29 cellular contexts compared by ENCODE assay signal in the genomic region with DNA sequence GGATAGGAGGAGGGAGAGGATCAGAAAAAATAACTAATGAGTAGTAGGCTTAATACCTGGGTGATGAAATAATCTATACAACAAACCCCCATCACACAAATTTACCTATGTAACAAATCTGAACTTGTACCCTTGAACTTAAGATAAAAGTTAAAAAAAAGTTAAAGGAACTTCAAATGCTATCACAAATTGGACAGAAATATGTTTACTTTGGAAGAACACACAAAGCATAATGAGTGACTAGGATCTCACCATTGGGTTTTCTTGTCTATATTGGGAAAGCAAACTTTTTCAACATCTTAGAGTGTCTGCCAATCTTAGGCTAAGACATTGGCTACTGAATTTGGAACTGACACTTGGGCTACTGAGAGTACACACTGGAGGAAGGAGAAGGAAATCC.
"Had no signal": no experiment of that assay in that cellular context is flagged by ENCODE, and none has a peak within 500 bp of the region (broad histone marks: within the 10 kb centered on the region; RNA-seq: fewer than 3 reads in every experiment).

No MANE protein-coding gene starts in this region.

- DNase-seq: head of caudate nucleus; hippocampal formation; kidney glomerular epithelial cell; left cardiac atrium; left lung; mesendoderm; naive B cell; natural killer cell; nephron progenitor cell; occipital lobe; stimulated activated CD4-positive, alpha-beta T cell treated with anti-CD3 and anti-CD28 coated beads, Interleukin-12 subunit alpha, Interleukin-12 subunit beta, amount 100 ng/mL, for 4 hours; stimulated activated CD4-positive, alpha-beta T cell treated with anti-CD3 and anti-CD28 coated beads, Interleukin-15, amount 100 ng/mL, for 24 hours; stimulated activated CD4-positive, alpha-beta T cell treated with anti-CD3 and anti-CD28 coated beads, Interleukin-2, amount 100 ng/mL, for 24 hours; stimulated activated CD4-positive, alpha-beta T cell treated with anti-CD3 and anti-CD28 coated beads, Interleukin-4, amount 100 ng/mL, for 24 hours; stimulated activated CD8-positive, alpha-beta memory T cell treated with anti-CD3 and anti-CD28 coated beads, Interleukin-4, amount 100 ng/mL, for 48 hours; stimulated activated naive CD4-positive, alpha-beta T cell treated with Interleukin-2 at 50 U/mL for 16 hours; stimulated activated naive CD8-positive, alpha-beta T cell treated with anti-CD3 and anti-CD28 coated beads, Interleukin-15, amount 100 ng/mL, for 72 hours; substantia nigra; thyroid gland; transverse colon; upper lobe of left lung had no signal

- H3K4me3 ChIP-seq: left lung, lung, neural progenitor cell, right atrium auricular region, skin epidermis, thyroid gland, transverse colon, upper lobe of left lung had no signal

- H3K27me3 ChIP-seq: left lung, neural progenitor cell, neutrophil, right atrium auricular region, thyroid gland, transverse colon, upper lobe of left lung had no signal

- ATAC-seq: left lung; natural killer cell; sciatic nerve; stimulated activated memory B cell treated with anti-CD40 and anti-IgM and Interleukin-4, amounts not matched to agents 10 μg/mL and 1 μg/mL and 100 μg/mL, for 72 hours; stimulated activated naive CD8-positive, alpha-beta T cell treated with anti-CD3 and anti-CD28 coated beads, Interleukin-15, amount 100 ng/mL, for 72 hours had no signal

- H3K9ac ChIP-seq: neural progenitor cell had no signal

- H3K4me1 ChIP-seq: left lung had no signal

- H3K4me2 ChIP-seq: neural progenitor cell had no signal

- H3K36me3 ChIP-seq: left lung, neural progenitor cell, neutrophil, right atrium auricular region, thyroid gland, transverse colon, upper lobe of left lung had no signal

- FAIRE-seq: keratinocyte had no signal

- H2AFZ ChIP-seq: neural progenitor cell had no signal

- H3K27ac ChIP-seq: left lung, neural progenitor cell, neutrophil, right atrium auricular region, skin epidermis, thyroid gland, transverse colon, upper lobe of left lung had no signal

- H3K9me3 ChIP-seq: left lung, neutrophil, thyroid gland, transverse colon, upper lobe of left lung had no signal
